2 cellular contexts compared by ENCODE assay signal in the genomic region with DNA sequence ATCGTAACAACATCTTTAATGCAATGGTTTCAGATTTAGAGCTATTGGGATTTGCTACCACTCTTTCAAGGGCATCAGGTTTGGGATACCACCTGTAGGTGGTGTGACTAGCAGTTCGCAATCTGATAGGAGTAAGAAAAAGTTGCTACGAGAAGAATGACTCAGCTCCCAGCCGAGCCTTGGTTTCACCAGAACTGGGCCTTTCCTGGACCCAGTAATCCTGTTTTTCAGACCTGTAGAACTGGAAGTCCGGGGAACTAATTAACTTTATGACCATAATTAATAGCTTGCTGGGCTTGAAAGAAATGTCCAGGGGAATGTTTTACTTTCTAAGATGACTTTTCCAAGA.
TF ChIP-seq lines count a peak whose summit lies in the region.

No MANE protein-coding gene starts in this region.

TF ChIP-seq in GM23338, 12 proteins besides CTCF, POLR2A, EP300 and RAD21 (continues in another document):
- TF ChIP-seq REST (IDR thresholded peaks at IDR 0.05; ENCODE audit: unreplicated experiment) (no peak), JUNB (IDR thresholded peaks at IDR 0.05; ENCODE audit: unreplicated experiment) (no peak), POLR2AphosphoS5 (IDR thresholded peaks at IDR 0.05; ENCODE audit: low read depth) (no peak), CREB1 (CRISPR knock-in tag; IDR thresholded peaks at IDR 0.05; ENCODE audit: low read depth) (no peak), ZNF114 (CRISPR knock-in tag; IDR thresholded peaks at IDR 0.05) (no peak), ZNF331 (CRISPR knock-in tag; IDR thresholded peaks at IDR 0.05; ENCODE audit: low read depth) (no peak), STAT1 (IDR thresholded peaks at IDR 0.05; ENCODE audit: unreplicated experiment) (no peak), NANOG (IDR thresholded peaks at IDR 0.05; ENCODE audit: borderline replicate concordance) (no peak), ETS1 (IDR thresholded peaks at IDR 0.05) (no peak), ZNF462 (CRISPR knock-in tag; IDR thresholded peaks at IDR 0.05) (no peak), EZH2 (IDR thresholded peaks at IDR 0.05; ENCODE audit: low read depth, unreplicated experiment) (no peak)

TF ChIP-seq in K562, 482 proteins besides CTCF, POLR2A, EP300 and RAD21:
- TF ChIP-seq JUN (IDR thresholded peaks at IDR 0.05; ENCODE audit: borderline replicate concordance, low read depth, low read length) (0 out of 2 replicates have a peak, but pooled peaks have one; percentile 34), JUN (CRISPR knock-in tag; IDR thresholded peaks at IDR 0.05; ENCODE audit: borderline replicate concordance) (no peak), FOSL1 (tag; conservative IDR thresholded peaks at IDR 0.05) (peak; percentile 68), PTRF (tag; IDR thresholded peaks at IDR 0.05) (no peak), MAFF (IDR thresholded peaks at IDR 0.05; ENCODE audit: low read length) (peak; percentile 65), ZNF23 (CRISPR knock-in tag; IDR thresholded peaks at IDR 0.05) (no peak), ZFX (CRISPR knock-in tag; IDR thresholded peaks at IDR 0.05) (peak; percentile 17; the same call in 1 of the 2 replicates), NFE2 (IDR thresholded peaks at IDR 0.05; ENCODE audit: low read depth) (peak; percentile 89), NR1H2 (CRISPR knock-in tag; IDR thresholded peaks at IDR 0.05) (no peak), ZNF592 (IDR thresholded peaks at IDR 0.05) (0 out of 2 replicates have a peak, but pooled peaks have one; percentile 44), DPF2 (IDR thresholded peaks at IDR 0.05) (peak; percentile 44), ARNT (IDR thresholded peaks at IDR 0.05) (no peak), TFE3 (CRISPR knock-in tag; IDR thresholded peaks at IDR 0.05) (no peak), NFE2L1 (tag; IDR thresholded peaks at IDR 0.05; ENCODE audit: borderline replicate concordance, low read depth) (peak; percentile 28; the same call in 1 of the 2 replicates), KAT8 (IDR thresholded peaks at IDR 0.05; ENCODE audit: low read depth) (no peak), STAT6 (CRISPR knock-in tag; IDR thresholded peaks at IDR 0.05) (no peak), MNT (conservative IDR thresholded peaks at IDR 0.05) (no peak), SREBF1 (IDR thresholded peaks at IDR 0.05; ENCODE audit: borderline replicate concordance, low read depth, low read length) (no peak), POLR3G (IDR thresholded peaks at IDR 0.05; ENCODE audit: extremely low read depth, insufficient read length, insufficient replicate concordance) (no peak), MAFG (tag; conservative IDR thresholded peaks at IDR 0.05) (peak; percentile 75), ZNF253 (CRISPR knock-in tag; conservative IDR thresholded peaks at IDR 0.05) (no peak), ZNF316 (IDR thresholded peaks at IDR 0.05) (peak; percentile 79), C11orf30 (IDR thresholded peaks at IDR 0.05; ENCODE audit: low read depth) (peak; percentile 85), MAFK (IDR thresholded peaks at IDR 0.05; ENCODE audit: low read length) (peak; percentile 64), ATF7 (IDR thresholded peaks at IDR 0.05) (no peak), EP400 (IDR thresholded peaks at IDR 0.05) (peak; percentile 47), KDM5B (IDR thresholded peaks at IDR 0.05; ENCODE audit: insufficient replicate concordance, low read depth, low read length) (no peak), ZNF76 (CRISPR knock-in tag; IDR thresholded peaks at IDR 0.05; ENCODE audit: borderline replicate concordance) (no peak), ELF4 (CRISPR knock-in tag; IDR thresholded peaks at IDR 0.05) (no peak), PYGO2 (tag; IDR thresholded peaks at IDR 0.05) (no peak), SMARCE1 (IDR thresholded peaks at IDR 0.05) (0 out of 2 replicates have a peak, but pooled peaks have one; percentile 34), ZEB2 (IDR thresholded peaks at IDR 0.05) (0 out of 2 replicates have a peak, but pooled peaks have one; percentile 48), ZNF384 (IDR thresholded peaks at IDR 0.05; ENCODE audit: low read depth, low read length) (0 out of 2 replicates have a peak, but pooled peaks have one; percentile 24), JUND (IDR thresholded peaks at IDR 0.05; ENCODE audit: borderline replicate concordance, low read depth, low read length) (peak; percentile 76), JUND (tag; IDR thresholded peaks at IDR 0.05; ENCODE audit: borderline replicate concordance, low read depth, low read length) (peak; percentile 47; the same call in 1 of the 3 replicates), ZNF174 (CRISPR knock-in tag; IDR thresholded peaks at IDR 0.05) (no peak), SIN3A (IDR thresholded peaks at IDR 0.05; ENCODE audit: borderline replicate concordance in 2 of 2, control insufficient read depth in 1 of 2, low read depth in 2 of 2, low read length in 2 of 2) (no peak), BACH1 (tag; IDR thresholded peaks at IDR 0.05) (peak; percentile 59; the same call in 1 of the 2 replicates), ARID1B (IDR thresholded peaks at IDR 0.05) (peak; percentile 19; the same call in 1 of the 2 replicates), TAF1 (IDR thresholded peaks at IDR 0.05; ENCODE audit: control insufficient read depth, extremely low read depth, insufficient read depth, low read length, severe bottlenecking) (no peak), ZBTB2 (IDR thresholded peaks at IDR 0.05) (no peak)
- TF ChIP-seq, protein P1, sequence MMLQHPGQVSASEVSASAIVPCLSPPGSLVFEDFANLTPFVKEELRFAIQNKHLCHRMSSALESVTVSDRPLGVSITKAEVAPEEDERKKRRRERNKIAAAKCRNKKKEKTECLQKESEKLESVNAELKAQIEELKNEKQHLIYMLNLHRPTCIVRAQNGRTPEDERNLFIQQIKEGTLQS (IDR thresholded peaks at IDR 0.05) = peak; percentile 43; the same call in 1 of the 2 replicates
- TF ChIP-seq, protein P1 (CRISPR knock-in tag; conservative IDR thresholded peaks at IDR 0.05) = no peak
- TF ChIP-seq, protein P2, sequence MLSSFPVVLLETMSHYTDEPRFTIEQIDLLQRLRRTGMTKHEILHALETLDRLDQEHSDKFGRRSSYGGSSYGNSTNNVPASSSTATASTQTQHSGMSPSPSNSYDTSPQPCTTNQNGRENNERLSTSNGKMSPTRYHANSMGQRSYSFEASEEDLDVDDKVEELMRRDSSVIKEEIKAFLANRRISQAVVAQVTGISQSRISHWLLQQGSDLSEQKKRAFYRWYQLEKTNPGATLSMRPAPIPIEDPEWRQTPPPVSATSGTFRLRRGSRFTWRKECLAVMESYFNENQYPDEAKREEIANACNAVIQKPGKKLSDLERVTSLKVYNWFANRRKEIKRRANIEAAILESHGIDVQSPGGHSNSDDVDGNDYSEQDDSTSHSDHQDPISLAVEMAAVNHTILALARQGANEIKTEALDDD (IDR thresholded peaks at IDR 0.05) = 0 out of 2 replicates have a peak, but pooled peaks have one; percentile 29
- TF ChIP-seq, protein P3, sequence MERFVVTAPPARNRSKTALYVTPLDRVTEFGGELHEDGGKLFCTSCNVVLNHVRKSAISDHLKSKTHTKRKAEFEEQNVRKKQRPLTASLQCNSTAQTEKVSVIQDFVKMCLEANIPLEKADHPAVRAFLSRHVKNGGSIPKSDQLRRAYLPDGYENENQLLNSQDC (CRISPR knock-in tag; IDR thresholded peaks at IDR 0.05) = no peak
- TF ChIP-seq, protein P4, sequence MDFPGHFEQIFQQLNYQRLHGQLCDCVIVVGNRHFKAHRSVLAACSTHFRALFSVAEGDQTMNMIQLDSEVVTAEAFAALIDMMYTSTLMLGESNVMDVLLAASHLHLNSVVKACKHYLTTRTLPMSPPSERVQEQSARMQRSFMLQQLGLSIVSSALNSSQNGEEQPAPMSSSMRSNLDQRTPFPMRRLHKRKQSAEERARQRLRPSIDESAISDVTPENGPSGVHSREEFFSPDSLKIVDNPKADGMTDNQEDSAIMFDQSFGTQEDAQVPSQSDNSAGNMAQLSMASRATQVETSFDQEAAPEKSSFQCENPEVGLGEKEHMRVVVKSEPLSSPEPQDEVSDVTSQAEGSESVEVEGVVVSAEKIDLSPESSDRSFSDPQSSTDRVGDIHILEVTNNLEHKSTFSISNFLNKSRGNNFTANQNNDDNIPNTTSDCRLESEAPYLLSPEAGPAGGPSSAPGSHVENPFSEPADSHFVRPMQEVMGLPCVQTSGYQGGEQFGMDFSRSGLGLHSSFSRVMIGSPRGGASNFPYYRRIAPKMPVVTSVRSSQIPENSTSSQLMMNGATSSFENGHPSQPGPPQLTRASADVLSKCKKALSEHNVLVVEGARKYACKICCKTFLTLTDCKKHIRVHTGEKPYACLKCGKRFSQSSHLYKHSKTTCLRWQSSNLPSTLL (IDR thresholded peaks at IDR 0.05) = no peak
